ENCODE assay signal across 1 cellular context in the genomic region with DNA sequence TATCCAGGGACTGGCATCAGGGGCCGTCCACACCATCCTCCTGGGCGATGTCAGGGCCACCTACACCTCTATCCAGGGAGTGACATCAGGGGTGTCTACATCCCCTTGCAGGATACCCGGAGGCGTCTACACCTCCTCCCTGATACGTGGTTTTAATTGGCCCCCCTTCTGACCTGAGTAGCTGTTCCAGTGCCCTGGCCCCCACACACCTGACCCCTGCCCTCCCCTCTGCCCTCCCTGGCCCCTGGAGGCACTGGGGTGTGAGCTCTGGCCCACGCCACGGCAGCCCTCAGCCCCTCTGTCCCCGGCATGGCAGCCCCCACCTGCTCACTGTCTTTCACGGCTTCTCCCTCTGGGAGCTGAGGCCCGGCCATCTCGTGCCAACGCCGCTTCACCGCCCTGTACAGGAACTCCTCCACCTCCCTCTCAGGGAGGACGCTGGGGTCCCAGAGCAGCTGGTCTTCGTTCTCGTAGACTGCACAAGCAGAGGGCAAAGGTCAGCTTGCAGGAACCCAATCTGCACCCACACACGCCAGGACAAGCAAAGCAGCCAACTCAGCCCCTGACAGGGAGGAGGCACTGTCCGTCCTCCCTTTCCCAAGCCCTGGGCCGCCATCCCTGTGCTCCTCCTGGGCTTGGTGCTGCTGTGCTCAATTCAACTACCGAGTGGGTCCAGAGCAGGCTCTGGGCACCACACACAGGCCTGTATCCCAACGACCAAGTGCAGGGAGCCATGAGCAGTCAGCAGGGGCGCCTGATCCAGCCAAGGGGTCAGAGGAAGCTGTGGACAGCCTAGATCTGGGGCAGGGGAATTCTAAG.
A peak's percentile ranks its signal among the peaks of the same experiment; 100 is the strongest.
TF ChIP-seq lines count a peak whose summit lies in the region.

No MANE protein-coding gene starts in this region.

TF ChIP-seq in HepG2, 621 proteins besides CTCF, POLR2A, EP300 and RAD21:
- TF ChIP-seq MIXL1 (CRISPR knock-in tag; IDR thresholded peaks at IDR 0.05) (no peak), ZNF263 (CRISPR knock-in tag; IDR thresholded peaks at IDR 0.05) (peak; percentile 71)
